In genomic region chr10:50937230-50937907, GRCh38 we compare ENCODE assay signal across 1 cellular context.
TF ChIP-seq lines count a peak whose summit lies in the region.

No MANE protein-coding gene starts in this region.

TF ChIP-seq in GM12878, 131 proteins besides CTCF, POLR2A, EP300 and RAD21 (continued from another document):
- TF ChIP-seq USF2 (IDR thresholded peaks at IDR 0.05; ENCODE audit: borderline replicate concordance, low read depth, low read length), result no peak
- TF ChIP-seq STAT3 (IDR thresholded peaks at IDR 0.05; ENCODE audit: low read depth, low read length), result no peak
- no peak for TF ChIP-seq CHD2 (IDR thresholded peaks at IDR 0.05; ENCODE audit: borderline replicate concordance, low read depth, low read length)
- TF ChIP-seq NKRF (conservative IDR thresholded peaks at IDR 0.05), result no peak
- no peak for TF ChIP-seq BCL11A (IDR thresholded peaks at IDR 0.05; ENCODE audit: low read depth, low read length)
- TF ChIP-seq SKIL (IDR thresholded peaks at IDR 0.05; ENCODE audit: low read depth, poor library complexity, severe bottlenecking), result no peak
- no peak for TF ChIP-seq ZNF274 (IDR thresholded peaks at IDR 0.05; ENCODE audit: insufficient read depth, insufficient read length)
- TF ChIP-seq PKNOX1 (IDR thresholded peaks at IDR 0.05), result no peak
- TF ChIP-seq ZNF687 (IDR thresholded peaks at IDR 0.05), result no peak
- TF ChIP-seq NR2C1 (IDR thresholded peaks at IDR 0.05), result no peak
- no peak for TF ChIP-seq DPF2 (IDR thresholded peaks at IDR 0.05)
- TF ChIP-seq HDAC6 (IDR thresholded peaks at IDR 0.05; ENCODE audit: unreplicated experiment), result no peak
- TF ChIP-seq SREBF2 (IDR thresholded peaks at IDR 0.05; ENCODE audit: low read length), result no peak
